ENCODE assay signal across 1 cellular context in genomic region chr15:66948294-66948693, GRCh38.
TF ChIP-seq lines count a peak whose summit lies in the region.

No MANE protein-coding gene starts in this region.

TF ChIP-seq in HCT116, 20 proteins besides CTCF, POLR2A, EP300 and RAD21 (continued from another document):
- TF ChIP-seq, protein P1, sequence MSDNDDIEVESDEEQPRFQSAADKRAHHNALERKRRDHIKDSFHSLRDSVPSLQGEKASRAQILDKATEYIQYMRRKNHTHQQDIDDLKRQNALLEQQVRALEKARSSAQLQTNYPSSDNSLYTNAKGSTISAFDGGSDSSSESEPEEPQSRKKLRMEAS (IDR thresholded peaks at IDR 0.05), result no peak
